ENCODE assay signal across 25 cellular contexts in the genomic region with DNA sequence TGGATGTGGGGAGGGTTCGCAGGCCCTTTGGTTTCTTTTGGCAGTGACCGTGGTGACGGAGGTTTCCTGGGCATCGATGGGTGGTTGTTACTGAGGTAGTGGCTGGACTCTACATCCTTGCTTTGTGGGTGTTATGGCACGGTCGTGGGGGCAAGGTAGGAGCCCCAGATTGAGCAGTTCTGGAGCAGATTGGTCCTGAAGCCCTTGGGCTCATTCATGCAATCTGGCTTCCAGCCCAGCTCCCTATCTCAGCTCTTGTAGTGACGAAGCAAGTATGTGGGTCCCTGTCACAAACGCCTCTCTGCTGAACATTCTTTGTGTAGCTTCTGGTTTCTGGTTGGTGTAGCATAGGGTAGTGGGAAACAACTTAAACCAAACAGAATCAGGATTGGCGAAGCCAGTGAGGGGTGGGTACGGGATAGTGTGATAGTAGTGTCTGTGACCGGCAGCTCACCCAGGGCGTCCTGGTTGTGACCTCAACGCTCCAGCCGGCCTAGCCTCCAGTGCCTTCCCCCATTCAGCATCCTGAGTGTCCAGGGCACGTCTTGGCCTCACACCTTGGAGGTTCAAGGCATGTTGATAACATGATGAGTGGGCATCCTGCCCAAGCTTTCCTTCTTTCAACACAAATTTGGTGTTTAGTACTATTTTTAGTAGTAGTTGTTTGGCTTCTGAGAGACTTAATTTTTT. TPM values are rescaled to one million over a fixed set of nuclear protein-coding genes. Genes with fewer than 3 reads are reported as not detected.
DNase-seq lines count a peak whose midpoint lies in the region; ATAC-seq and TF ChIP-seq lines count a peak whose summit lies in the region.
"Had no signal": no experiment of that assay in that cellular context is flagged by ENCODE, and none has a peak within 500 bp of the region (broad histone marks: within the 10 kb centered on the region; RNA-seq: fewer than 3 reads in every experiment).

No MANE protein-coding gene starts in this region.

- H4K20me1 ChIP-seq in osteoblast (ENCODE audit: insufficient read depth, low read length): peaks cover 5% of the 10 kb centered on the region

- no peak overlapping the region for H3K4me2 ChIP-seq in osteoblast (ENCODE audit: insufficient read depth, low read length)

- 48 to 72% (median 60%) methylated on average over 14 to 15 of the region's 15 CpGs for WGBS in heart left ventricle, 4 donors

- H3K9me3 Mint-ChIP-seq in IgD-negative memory B cell: no peaks in the 10 kb centered on the region
- H3K9me3 Mint-ChIP-seq in activated naive CD8-positive, alpha-beta T cell (ENCODE audit: low read depth): no peaks in the 10 kb centered on the region
- H3K9me3 Mint-ChIP-seq: activated CD8-positive, alpha-beta T cell treated with anti-CD3 and anti-CD28 coated beads for 36 hours; activated naive CD4-positive, alpha-beta T cell treated with anti-CD3 and anti-CD28 coated beads for 36 hours; CD8-positive, alpha-beta T cell; naive B cell had no signal

- TF ChIP-seq CTCF in heart left ventricle (IDR thresholded peaks at IDR 0.05): no peak
- no peak for TF ChIP-seq CTCF in osteoblast (IDR thresholded peaks at IDR 0.05; ENCODE audit: extremely low read depth, low read depth, low read length)

- H3K27me3 ChIP-seq in heart left ventricle (no peaks in the 10 kb centered on the region), osteoblast (ENCODE audit: insufficient read depth, low read length) (no peaks in the 10 kb centered on the region)
- H3K27me3 ChIP-seq: ascending aorta, dorsolateral prefrontal cortex, SJCRH30, upper lobe of left lung had no signal

- intact Hi-C loops in heart left ventricle (cut with DNase I): loop anchor here in 7 of 10 donors (5.0 to 10.0 kb wide), 8 partner anchors 33 to 459 kb away; a partner anchor contains a TSS

- peak in 3 of 5 donors; percentile 41 to 69 (median 52) for DNase-seq in heart left ventricle
- DNase-seq in osteoblast (ENCODE audit: insufficient read length, low spot score, missing footprints): peak; percentile 19
- no peak for DNase-seq in NCI-H510A (lab: John Stamatoyannopoulos, UW)
- no peak for DNase-seq in OCI-M1 (lab: John Stamatoyannopoulos, UW)
- DNase-seq in DMS114 treated with DMSO at 0.1 percent for 48 hours (lab: John Stamatoyannopoulos, UW; ENCODE audit: unreplicated experiment): no peak
- DNase-seq: activated CD8-positive, alpha-beta T cell treated with anti-CD3 and anti-CD28 coated beads for 36 hours; activated naive CD4-positive, alpha-beta T cell treated with anti-CD3 and anti-CD28 coated beads for 36 hours; CD8-positive, alpha-beta T cell; GF-D8; left colon; mesendoderm; naive B cell; NCI-H1048; NCI-H1694 treated with DMSO at 0.1 percent for 48 hours; NCI-H2171; NCI-H526; SJCRH30; upper lobe of left lung had no signal

- H3K36me3 ChIP-seq in heart left ventricle: peaks cover 0 to 69% (median 63%) of the 10 kb centered on the region in 9 donors
- H3K36me3 ChIP-seq in osteoblast (ENCODE audit: insufficient read depth, low read length): peaks cover 43% of the 10 kb centered on the region

- H3K4me1 ChIP-seq in heart left ventricle (peaks cover 0 to 68% (median 20%) of the 10 kb centered on the region in 12 donors), osteoblast (ENCODE audit: insufficient read depth, low read length) (peaks cover 15% of the 10 kb centered on the region)
- H3K4me1 ChIP-seq: SJCRH30 had no signal

- H3K79me2 ChIP-seq in osteoblast (ENCODE audit: insufficient read depth, low read length): peaks cover 76% of the 10 kb centered on the region

- H3K9me3 ChIP-seq in heart left ventricle (no peaks in the 10 kb centered on the region), osteoblast (ENCODE audit: low read depth, low read length) (no peaks in the 10 kb centered on the region)
- H3K9me3 ChIP-seq: ascending aorta, SJCRH30, upper lobe of left lung had no signal

- no peak overlapping the region for H2AFZ ChIP-seq in osteoblast (ENCODE audit: low read length)

- H3K4me3 ChIP-seq in heart left ventricle: no peak overlapping the region
- no peak overlapping the region for H3K4me3 ChIP-seq in osteoblast (ENCODE audit: insufficient read depth, low read length)
- H3K4me3 ChIP-seq: ascending aorta, dorsolateral prefrontal cortex, SJCRH30, upper lobe of left lung had no signal

- peak overlapping the region in 2 of 3 donors; percentile 23 to 60 for H3K27ac Mint-ChIP-seq in IgD-negative memory B cell
- H3K27ac Mint-ChIP-seq in activated naive CD8-positive, alpha-beta T cell: peak overlapping the region; percentile 34
- H3K27ac Mint-ChIP-seq: activated CD8-positive, alpha-beta T cell treated with anti-CD3 and anti-CD28 coated beads for 36 hours; activated naive CD4-positive, alpha-beta T cell treated with anti-CD3 and anti-CD28 coated beads for 36 hours; CD8-positive, alpha-beta T cell had no signal

- H3K4me1 Mint-ChIP-seq in IgD-negative memory B cell: peaks cover 15 to 36% (median 25%) of the 10 kb centered on the region in 3 donors
- peaks cover 52% of the 10 kb centered on the region for H3K4me1 Mint-ChIP-seq in activated naive CD8-positive, alpha-beta T cell (ENCODE audit: low read depth)

- H3K4me3 Mint-ChIP-seq in IgD-negative memory B cell: peak overlapping the region in 1 of 4 donors; percentile 99
- H3K4me3 Mint-ChIP-seq in activated naive CD8-positive, alpha-beta T cell: peak overlapping the region; percentile 95
- H3K4me3 Mint-ChIP-seq: activated CD8-positive, alpha-beta T cell treated with anti-CD3 and anti-CD28 coated beads for 36 hours had no signal

- peaks cover 9% of the 10 kb centered on the region for H3K36me3 Mint-ChIP-seq in IgD-negative memory B cell
- H3K36me3 Mint-ChIP-seq in activated naive CD8-positive, alpha-beta T cell: peaks cover 8% of the 10 kb centered on the region

- peak overlapping the region in 9 of 12 donors; percentile 6 to 71 (median 35) for H3K27ac ChIP-seq in heart left ventricle
- H3K27ac ChIP-seq in osteoblast (ENCODE audit: low read depth, low read length): no peak overlapping the region
- H3K27ac ChIP-seq: ascending aorta, dorsolateral prefrontal cortex, SJCRH30, upper lobe of left lung had no signal

- no peak for TF ChIP-seq POLR2A in heart left ventricle (IDR thresholded peaks at IDR 0.05)

- H3K27me3 Mint-ChIP-seq in IgD-negative memory B cell: no peaks in the 10 kb centered on the region
- no peaks in the 10 kb centered on the region for H3K27me3 Mint-ChIP-seq in activated naive CD8-positive, alpha-beta T cell
- H3K27me3 Mint-ChIP-seq: activated CD8-positive, alpha-beta T cell treated with anti-CD3 and anti-CD28 coated beads for 36 hours; naive B cell had no signal

- peak; percentile 4 to 25 (median 16) for ATAC-seq in heart left ventricle
- ATAC-seq in HG02798 (IDR thresholded peaks at IDR 0.05; ENCODE audit: poor library complexity, unreplicated experiment): no peak
- ATAC-seq: activated CD4-positive, CD25-positive, alpha-beta regulatory T cell treated with anti-CD3 and anti-CD28 coated beads, Interleukin-2, amount 50 U/mL, for 24 hours; activated CD8-positive, alpha-beta T cell treated with anti-CD3 and anti-CD28 coated beads for 36 hours; CD8-positive, alpha-beta T cell; left colon; Panc1 had no signal

RNA-seq across cellular contexts. Expression of a gene that starts 2.9 kb away (rescaled TPM):
- polyA plus RNA-seq in IgD-negative memory B cell (66.5 TPM), heart left ventricle (100 to 1,000 TPM; 147 to 311 TPM)
- total RNA-seq in heart left ventricle (100 to 1,000 TPM in 3 of 9 donors, 10 to 100 TPM in 6; 55.9 to 245 (median 87.1) TPM), osteoblast (19.2 and 23.9 TPM in 2 replicates)

RNA-seq across cellular contexts. Expression of a gene that starts 4.5 kb away (rescaled TPM):
- 66.9 TPM for polyA plus RNA-seq in IgD-negative memory B cell
- 10 to 100 TPM; 45.6 to 77.6 (median 55.3) TPM for total RNA-seq in heart left ventricle
- polyA plus RNA-seq in heart left ventricle: 100 to 1,000 TPM in 1 of 2 donors, 10 to 100 TPM in 1; 88.8 to 107 TPM
- total RNA-seq in osteoblast: 35.1 and 35.7 TPM in 2 replicates

Comparison
In these comparisons a context has a peak if more than half of its experiments do, and no peak if none do; other contexts are left out.
1. DNase-seq: peak in heart left ventricle (3 of 5) and osteoblast (single experiment); none in NCI-H510A (single experiment), OCI-M1 (single experiment) and DMS114 treated with DMSO at 0.1 percent for 48 hours (single experiment).